2 cellular contexts compared by ENCODE assay signal in the genomic region with DNA sequence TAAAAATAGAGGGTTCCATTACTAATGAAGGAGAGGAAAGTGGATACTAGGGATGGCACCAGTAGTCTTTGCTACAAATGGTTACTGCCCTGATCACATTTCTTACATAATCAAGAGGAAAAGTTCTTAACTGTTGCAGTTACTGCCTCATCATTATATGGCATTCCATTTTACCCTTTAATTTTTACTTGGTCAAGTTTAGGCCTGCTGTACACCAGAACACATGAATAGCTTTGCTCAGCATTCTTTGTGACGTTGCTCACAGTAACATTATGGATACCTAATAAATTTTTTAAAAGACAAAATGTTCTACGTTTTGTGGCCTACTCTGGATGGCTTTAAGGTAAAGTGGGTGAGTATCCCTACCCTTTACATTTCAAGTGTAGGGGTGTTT.
TF ChIP-seq lines count a peak whose summit lies in the region.

No MANE protein-coding gene starts in this region.

TF ChIP-seq in GM23338, 12 proteins besides CTCF, POLR2A, EP300 and RAD21:
- TF ChIP-seq STAT1 (IDR thresholded peaks at IDR 0.05; ENCODE audit: unreplicated experiment) (no peak), CREB1 (CRISPR knock-in tag; IDR thresholded peaks at IDR 0.05; ENCODE audit: low read depth) (no peak), EZH2 (IDR thresholded peaks at IDR 0.05; ENCODE audit: low read depth, unreplicated experiment) (no peak)

TF ChIP-seq in IMR-90, 13 proteins besides CTCF, POLR2A, EP300 and RAD21:
- TF ChIP-seq MXI1 (IDR thresholded peaks at IDR 0.05; ENCODE audit: borderline replicate concordance, low read depth, low read length) (no peak), RCOR1 (IDR thresholded peaks at IDR 0.05; ENCODE audit: insufficient replicate concordance, low read length) (no peak), MAFK (IDR thresholded peaks at IDR 0.05; ENCODE audit: low read depth, low read length) (0 out of 2 replicates have a peak, but pooled peaks have one; percentile 10), MAZ (IDR thresholded peaks at IDR 0.05; ENCODE audit: borderline replicate concordance, low read depth, low read length) (no peak)
- TF ChIP-seq, protein P1, sequence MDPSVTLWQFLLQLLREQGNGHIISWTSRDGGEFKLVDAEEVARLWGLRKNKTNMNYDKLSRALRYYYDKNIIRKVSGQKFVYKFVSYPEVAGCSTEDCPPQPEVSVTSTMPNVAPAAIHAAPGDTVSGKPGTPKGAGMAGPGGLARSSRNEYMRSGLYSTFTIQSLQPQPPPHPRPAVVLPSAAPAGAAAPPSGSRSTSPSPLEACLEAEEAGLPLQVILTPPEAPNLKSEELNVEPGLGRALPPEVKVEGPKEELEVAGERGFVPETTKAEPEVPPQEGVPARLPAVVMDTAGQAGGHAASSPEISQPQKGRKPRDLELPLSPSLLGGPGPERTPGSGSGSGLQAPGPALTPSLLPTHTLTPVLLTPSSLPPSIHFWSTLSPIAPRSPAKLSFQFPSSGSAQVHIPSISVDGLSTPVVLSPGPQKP (IDR thresholded peaks at IDR 0.05; ENCODE audit: borderline replicate concordance, low read depth, low read length), result no peak
- TF ChIP-seq, protein P2, sequence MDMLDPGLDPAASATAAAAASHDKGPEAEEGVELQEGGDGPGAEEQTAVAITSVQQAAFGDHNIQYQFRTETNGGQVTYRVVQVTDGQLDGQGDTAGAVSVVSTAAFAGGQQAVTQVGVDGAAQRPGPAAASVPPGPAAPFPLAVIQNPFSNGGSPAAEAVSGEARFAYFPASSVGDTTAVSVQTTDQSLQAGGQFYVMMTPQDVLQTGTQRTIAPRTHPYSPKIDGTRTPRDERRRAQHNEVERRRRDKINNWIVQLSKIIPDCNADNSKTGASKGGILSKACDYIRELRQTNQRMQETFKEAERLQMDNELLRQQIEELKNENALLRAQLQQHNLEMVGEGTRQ (IDR thresholded peaks at IDR 0.05; ENCODE audit: low read depth, low read length), result no peak
